Comparison of ENCODE assay signal across 19 cellular contexts in genomic region chr2:32863326-32863725, GRCh38.
A peak's percentile ranks its signal among the peaks of the same experiment; 100 is the strongest.
DNase-seq lines count a peak whose midpoint lies in the region; ATAC-seq, FAIRE-seq and TF ChIP-seq lines count a peak whose summit lies in the region.
"Had no signal": no experiment of that assay in that cellular context is flagged by ENCODE, and none has a peak within 500 bp of the region (broad histone marks: within the 10 kb centered on the region; RNA-seq: fewer than 3 reads in every experiment).

No MANE protein-coding gene starts in this region.

- ATAC-seq in A549: no peak
- no peak for ATAC-seq in GM23338
- no peak for ATAC-seq in natural killer cell
- ATAC-seq in HG02678 (IDR thresholded peaks at IDR 0.05; ENCODE audit: unreplicated experiment): no peak
- ATAC-seq in HG03469 (IDR thresholded peaks at IDR 0.05; ENCODE audit: unreplicated experiment): no peak
- ATAC-seq: HCT116 had no signal

- H3K9ac ChIP-seq in astrocyte (ENCODE audit: low read length): no peak overlapping the region

- WGBS in A549 (ENCODE audit: missing lambda C conversion rate): 82% methylated on average over 2 of the region's 2 CpGs

- POLR2A ChIA-PET in A549 (lab: Yijun Ruan, JAX): no interaction called here

- no peak overlapping the region for H3K4me3 Mint-ChIP-seq in GM23338
- no peak overlapping the region for H3K4me3 Mint-ChIP-seq in astrocyte (ENCODE audit: unreplicated experiment)
- H3K4me3 Mint-ChIP-seq in natural killer cell: no peak overlapping the region
- H3K4me3 Mint-ChIP-seq: CD4-positive, alpha-beta memory T cell had no signal

- H3K27ac Mint-ChIP-seq in GM23338 (no peak overlapping the region), astrocyte (ENCODE audit: unreplicated experiment) (peak overlapping the region; percentile 34), natural killer cell (peak overlapping the region; percentile 83 to 89)
- H3K27ac Mint-ChIP-seq: CD4-positive, alpha-beta memory T cell had no signal

- peaks cover 2% of the 10 kb centered on the region; the same call in 2 of the 3 replicates for H3K36me3 Mint-ChIP-seq in GM23338 (ENCODE audit: low read depth)
- H3K36me3 Mint-ChIP-seq in astrocyte (ENCODE audit: low read depth, unreplicated experiment): no peaks in the 10 kb centered on the region
- no peaks in the 10 kb centered on the region for H3K36me3 Mint-ChIP-seq in natural killer cell
- H3K36me3 Mint-ChIP-seq: CD4-positive, alpha-beta memory T cell had no signal

- H3F3A ChIP-seq in GM23338 (replicated peaks; ENCODE audit: low read depth): no peaks in the 10 kb centered on the region

- TF ChIP-seq EP300 in A549 (IDR thresholded peaks at IDR 0.05): no peak

- TF ChIP-seq POLR2A in A549 (IDR thresholded peaks at IDR 0.05; ENCODE audit: low read length): no peak

- H3K4me1 Mint-ChIP-seq in GM23338: no peaks in the 10 kb centered on the region
- H3K4me1 Mint-ChIP-seq in astrocyte (ENCODE audit: low read depth, unreplicated experiment): peaks cover 22% of the 10 kb centered on the region
- peaks cover 24 to 28% of the 10 kb centered on the region in 2 donors for H3K4me1 Mint-ChIP-seq in natural killer cell
- H3K4me1 Mint-ChIP-seq: CD4-positive, alpha-beta memory T cell had no signal

- H2AFZ ChIP-seq in GM23338 (0 out of 2 replicates have a peak overlapping the region, but pooled peaks have one; percentile 28), astrocyte (ENCODE audit: low read depth, low read length) (no peak overlapping the region)

- H3K4me1 ChIP-seq in A549 (peaks cover 40% of the 10 kb centered on the region), GM23338 (ENCODE audit: insufficient read depth) (no peaks in the 10 kb centered on the region), astrocyte (ENCODE audit: insufficient read depth, low read length) (peaks cover 26% of the 10 kb centered on the region)
- H3K4me1 ChIP-seq: BE2C had no signal

- peak overlapping the region; percentile 22; the same call in 2 of the 3 replicates for H3K4me2 ChIP-seq in A549
- no peak overlapping the region for H3K4me2 ChIP-seq in GM23338
- peak overlapping the region; percentile 54 for H3K4me2 ChIP-seq in astrocyte (ENCODE audit: low read length)

- no peak overlapping the region for H3K4me3 ChIP-seq in A549
- no peak overlapping the region for H3K4me3 ChIP-seq in GM23338
- no peak overlapping the region for H3K4me3 ChIP-seq in astrocyte (ENCODE audit: insufficient read depth, low read depth, low read length)

- H3K9me3 ChIP-seq in A549: no peaks in the 10 kb centered on the region
- no peaks in the 10 kb centered on the region for H3K9me3 ChIP-seq in astrocyte (ENCODE audit: insufficient read depth, low read depth, low read length)
- H3K9me3 ChIP-seq: BE2C had no signal

- no peaks in the 10 kb centered on the region for H3K9me2 ChIP-seq in GM23338 (ENCODE audit: insufficient read depth)

- H3K36me3 ChIP-seq in GM23338 (ENCODE audit: insufficient read depth) (no peaks in the 10 kb centered on the region), astrocyte (ENCODE audit: insufficient read depth, low read length) (no peaks in the 10 kb centered on the region)
- H3K36me3 ChIP-seq: BE2C had no signal

- H3K9me3 Mint-ChIP-seq in GM23338 (peaks cover 3% of the 10 kb centered on the region; the same call in 2 of the 3 replicates), astrocyte (ENCODE audit: unreplicated experiment) (no peaks in the 10 kb centered on the region), natural killer cell (no peaks in the 10 kb centered on the region)
- H3K9me3 Mint-ChIP-seq: CD4-positive, alpha-beta memory T cell had no signal

- TF ChIP-seq CTCF in A549 (IDR thresholded peaks at IDR 0.05) (no peak), GM23338 (conservative IDR thresholded peaks at IDR 0.05; ENCODE audit: low read depth in 2 of 2) (no peak), astrocyte (IDR thresholded peaks at IDR 0.05; ENCODE audit: insufficient read depth, low read depth, low read length) (no peak), natural killer cell (IDR thresholded peaks at IDR 0.05) (no peak)

- no peak for TF ChIP-seq RAD21 in A549 (conservative IDR thresholded peaks at IDR 0.05 in 1 of 2, IDR thresholded peaks at IDR 0.05 in 1 of 2)

- FAIRE-seq in A549 (lab: Jason Lieb, UNC) (no peak), astrocyte (lab: Jason Lieb, UNC) (no peak)
- FAIRE-seq: D721Med, G401.6, GM12892, GM19239, H54 had no signal

- CTCF ChIA-PET in A549 (lab: Yijun Ruan, JAX): interaction anchor here (0.7 to 1.5 kb wide), 7 partner anchors 8 to 171 kb away, joined by 3 to 5 read pairs (median 3); no protein-coding TSS in a partner anchor

- intact Hi-C loops in natural killer cell (cut with micrococcal nuclease): no loop called here

- H3K27ac ChIP-seq in A549 (peak overlapping the region; percentile 66 to 72), GM23338 (ENCODE audit: low read depth) (no peak overlapping the region), astrocyte (ENCODE audit: low read depth, low read length) (no peak overlapping the region)
- H3K27ac ChIP-seq: C4-2B had no signal

- H3K27me3 Mint-ChIP-seq in GM23338 (ENCODE audit: insufficient read depth, low read depth, poor library complexity): peaks cover 2% of the 10 kb centered on the region
- H3K27me3 Mint-ChIP-seq in astrocyte (ENCODE audit: low read depth, unreplicated experiment): no peaks in the 10 kb centered on the region
- H3K27me3 Mint-ChIP-seq in natural killer cell (ENCODE audit: low read depth in 2 of 2): no peaks in the 10 kb centered on the region

- H3K27me3 ChIP-seq in GM23338 (ENCODE audit: insufficient read depth) (no peaks in the 10 kb centered on the region), astrocyte (ENCODE audit: insufficient read depth, low read length) (no peaks in the 10 kb centered on the region)
- H3K27me3 ChIP-seq: BE2C had no signal

- DNase-seq in A549 (ENCODE audit: low read depth in 1 of 2, low spot score in 1 of 2) (no peak), GM23338 (ENCODE audit: low spot score) (no peak), astrocyte (ENCODE audit: low read depth) (no peak), natural killer cell (no peak), NCI-H82 (lab: John Stamatoyannopoulos, UW) (no peak)
- no peak for DNase-seq in stimulated activated CD8-positive, alpha-beta memory T cell treated with anti-CD3 and anti-CD28 coated beads, Interleukin-4, amount 100 ng/mL, for 48 hours
- DNase-seq: BE2C; CD4-positive, alpha-beta memory T cell; DMS153; DMS79 treated with DMSO at 0.1 percent for 48 hours had no signal

- H3K79me2 ChIP-seq in GM23338 (replicated peaks; ENCODE audit: insufficient read depth) (no peaks in the 10 kb centered on the region), astrocyte (ENCODE audit: insufficient read depth, low read length) (no peaks in the 10 kb centered on the region)

- H4K20me1 ChIP-seq in GM23338 (replicated peaks; ENCODE audit: insufficient read depth) (no peaks in the 10 kb centered on the region), astrocyte (ENCODE audit: insufficient read depth, low read length) (no peaks in the 10 kb centered on the region)

TF ChIP-seq in A549, 52 proteins besides CTCF, POLR2A, EP300 and RAD21:
- TF ChIP-seq NFE2L2 (conservative IDR thresholded peaks at IDR 0.05; ENCODE audit: low read length) (no peak), RFX5 (IDR thresholded peaks at IDR 0.05) (no peak), ELK1 (IDR thresholded peaks at IDR 0.05; ENCODE audit: low read depth, low read length) (no peak)

TF ChIP-seq in GM23338, 12 proteins besides CTCF, POLR2A, EP300 and RAD21 (continues in another document):
- no peak for TF ChIP-seq CREB1 (CRISPR knock-in tag; IDR thresholded peaks at IDR 0.05; ENCODE audit: low read depth)
- TF ChIP-seq ETS1 (IDR thresholded peaks at IDR 0.05): no peak
- TF ChIP-seq EZH2 (IDR thresholded peaks at IDR 0.05; ENCODE audit: low read depth, unreplicated experiment): no peak
- no peak for TF ChIP-seq EZH2phosphoT487 (IDR thresholded peaks at IDR 0.05; ENCODE audit: unreplicated experiment)
- no peak for TF ChIP-seq ZNF114 (CRISPR knock-in tag; IDR thresholded peaks at IDR 0.05)

Comparison
In these comparisons a context has a peak if more than half of its experiments do, and no peak if none do; other contexts are left out.
1. H3K27ac ChIP-seq: peak in A549 (2 of 2); none in GM23338 (single experiment) and astrocyte (single experiment).